In the genomic region with DNA sequence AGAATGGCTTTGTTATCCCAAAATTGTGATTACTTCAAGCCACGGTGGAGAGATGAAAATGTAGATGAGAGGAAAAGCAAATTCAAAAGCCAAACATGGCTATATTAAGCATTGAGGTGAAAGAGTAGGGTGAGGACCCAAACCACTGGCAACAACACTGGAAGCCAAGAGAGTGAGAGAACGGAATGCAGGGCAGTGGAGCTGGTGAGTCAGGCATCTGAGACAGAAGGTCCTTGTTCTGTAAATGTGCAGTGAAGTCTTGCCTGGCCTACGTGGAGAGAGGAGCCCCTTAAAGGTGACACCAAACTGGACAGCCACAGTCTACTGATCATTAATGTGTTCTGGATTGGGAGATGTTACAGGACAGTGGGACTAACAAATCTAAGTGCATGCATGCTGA, we compare ENCODE assay signal across 26 cellular contexts. TPM values are rescaled to one million over a fixed set of nuclear protein-coding genes. Genes with fewer than 3 reads are reported as not detected.
DNase-seq lines count a peak whose midpoint lies in the region; ATAC-seq, FAIRE-seq and TF ChIP-seq lines count a peak whose summit lies in the region.
"Had no signal": no experiment of that assay in that cellular context is flagged by ENCODE, and none has a peak within 500 bp of the region (broad histone marks: within the 10 kb centered on the region; RNA-seq: fewer than 3 reads in every experiment).

No MANE protein-coding gene starts in this region.

- H3K27me3 ChIP-seq in IMR-90 (ENCODE audit: control insufficient read depth, insufficient read depth, low read length) (no peaks in the 10 kb centered on the region), K562 (ENCODE audit: control insufficient read depth in 2 of 2, insufficient read depth in 2 of 2, low read length in 2 of 2) (peaks cover 0 to 4% of the 10 kb centered on the region in 2 experiments; a peak in 1 of 5 replicates), prostate gland (replicated peaks; ENCODE audit: insufficient read depth) (no peaks in the 10 kb centered on the region)
- H3K27me3 ChIP-seq: esophagus squamous epithelium, tibial artery had no signal

- H3K23ac ChIP-seq in IMR-90 (ENCODE audit: low read depth, low read length), result no peak overlapping the region

- TF ChIP-seq POLR2A in IMR-90 (IDR thresholded peaks at IDR 0.05; ENCODE audit: low read depth, low read length) (no peak), K562 (conservative IDR thresholded peaks at IDR 0.05) (no peak), prostate gland (IDR thresholded peaks at IDR 0.05) (no peak), GM12891 (IDR thresholded peaks at IDR 0.05; ENCODE audit: low read depth, low read length) (no peak)

- no peak overlapping the region for H2BK120ac ChIP-seq in IMR-90 (ENCODE audit: low read depth, low read length)

- no CpG with 5 or more reads among the region's 3 CpGs for WGBS in IMR-90 (ENCODE audit: extremely low coverage in 2 of 2, insufficient read length in 1 of 2), 2 experiments
- WGBS in K562 (ENCODE audit: insufficient coverage, low coverage, missing lambda C conversion rate), result 14% methylated on average over 3 of the region's 3 CpGs
- WGBS in prostate gland, result 79% methylated on average over 3 of the region's 3 CpGs

- no peak overlapping the region for H4K91ac ChIP-seq in IMR-90 (ENCODE audit: insufficient read depth, low read depth, low read length)

- H3K14ac ChIP-seq in IMR-90 (replicated peaks; ENCODE audit: low read depth, low read length), result no peak overlapping the region

- H3K9me1 ChIP-seq in IMR-90 (ENCODE audit: insufficient read depth, low read length) (no peaks in the 10 kb centered on the region; the same call in 1 of the 2 replicates), K562 (ENCODE audit: control insufficient read depth, insufficient read depth, low read length) (no peaks in the 10 kb centered on the region)

- H3K18ac ChIP-seq in IMR-90 (ENCODE audit: low read depth, low read length), result no peak overlapping the region

- no peak overlapping the region for H4K8ac ChIP-seq in IMR-90 (ENCODE audit: low read depth in 2 of 2, low read length in 2 of 2)

- H3K9ac ChIP-seq in IMR-90 (ENCODE audit: low read depth, low read length) (no peak overlapping the region), K562 (ENCODE audit: insufficient read depth in 1 of 2, low read depth in 2 of 2, low read length in 2 of 2) (no peak overlapping the region)

- dilution Hi-C loops in IMR-90 (cut with HindIII; ENCODE audit: low sequenced_read_pairs, unreplicated experiment), result no loop called here

- CTCF ChIA-PET in IMR-90 (lab: Yijun Ruan, JAX), result interaction anchor here (0.7 kb wide), 1 partner anchor 9 kb away, joined by 3 read pairs; no protein-coding TSS in a partner anchor
- CTCF ChIA-PET in K562 (lab: Yijun Ruan, JAX; ENCODE audit: low intra/inter-chr PET ratio), result no interaction called here

- H4K20me1 ChIP-seq in IMR-90 (ENCODE audit: insufficient read depth, low read length) (no peaks in the 10 kb centered on the region), K562 (replicated peaks; ENCODE audit: control insufficient read depth, insufficient read depth, low read length) (no peaks in the 10 kb centered on the region)

- H2BK15ac ChIP-seq in IMR-90 (ENCODE audit: low read depth, low read length), result no peak overlapping the region

- no peaks in the 10 kb centered on the region for H3K79me1 ChIP-seq in IMR-90 (ENCODE audit: low read depth in 1 of 2, low read length in 2 of 2)

- TF ChIP-seq CTCF in IMR-90 (conservative IDR thresholded peaks at IDR 0.05; ENCODE audit: low read depth, low read length) (no peak), K562 (IDR thresholded peaks at IDR 0.05 in 2 of 3, conservative IDR thresholded peaks at IDR 0.05 in 1 of 3; ENCODE audit: insufficient read depth in 2 of 3, low read depth in 1 of 3, low read length in 3 of 3) (no peak), prostate gland (IDR thresholded peaks at IDR 0.05) (no peak)

- H3K4me3 ChIP-seq in IMR-90 (ENCODE audit: insufficient read depth, low read depth, low read length), result no peak overlapping the region
- no peak overlapping the region for H3K4me3 ChIP-seq in K562
- H3K4me3 ChIP-seq in prostate gland, result no peak overlapping the region
- H3K4me3 ChIP-seq: esophagus squamous epithelium, tibial artery had no signal

- no peak overlapping the region for H2AK9ac ChIP-seq in IMR-90 (replicated peaks; ENCODE audit: low read depth, low read length, poor library complexity)

- FAIRE-seq in K562 (lab: Jason Lieb, UNC), result peak; percentile 32
- FAIRE-seq in GM12891 (lab: Jason Lieb, UNC), result no peak
- FAIRE-seq: TTC549 had no signal

- no peak overlapping the region for H2BK20ac ChIP-seq in IMR-90 (ENCODE audit: low read depth, low read length)

- no peak for ATAC-seq in IMR-90 (ENCODE audit: low read depth)
- no peak for ATAC-seq in K562
- ATAC-seq: activated CD4-positive, alpha-beta T cell treated with anti-CD3 and anti-CD28 coated beads for 36 hours; stimulated activated naive CD8-positive, alpha-beta T cell treated with anti-CD3 and anti-CD28 coated beads, Interleukin-15, amount 100 ng/mL, for 72 hours; T-cell had no signal

- intact Hi-C loops in IMR-90 (cut with micrococcal nuclease) (no loop called here), K562 (cut with micrococcal nuclease) (no loop called here), prostate gland (cut with DNase I) (loop anchor here (5.0 kb wide), 1 partner anchor 573 kb away; no protein-coding TSS in a partner anchor)

- H2BK5ac ChIP-seq in IMR-90 (ENCODE audit: low read depth, low read length, poor library complexity, severe bottlenecking), result no peak overlapping the region

- H3K4me1 ChIP-seq in IMR-90 (ENCODE audit: control insufficient read depth, insufficient read depth, low read length) (no peaks in the 10 kb centered on the region), K562 (replicated peaks in 1 of 2; ENCODE audit: control insufficient read depth in 2 of 2, insufficient read depth in 2 of 2, low read length in 2 of 2) (no peaks in the 10 kb centered on the region), prostate gland (replicated peaks) (no peaks in the 10 kb centered on the region)
- H3K4me1 ChIP-seq: tibial artery had no signal

- no peak overlapping the region for H3K27ac ChIP-seq in IMR-90 (ENCODE audit: insufficient read depth, low read length)
- no peak overlapping the region for H3K27ac ChIP-seq in K562 (ENCODE audit: extremely low read depth, low read depth, low read length)
- no peak overlapping the region for H3K27ac ChIP-seq in prostate gland
- H3K27ac ChIP-seq: esophagus squamous epithelium, tibial artery had no signal

- no peak overlapping the region for H2AK5ac ChIP-seq in IMR-90 (ENCODE audit: low read depth, low read length)

- TF ChIP-seq EP300 in K562 (IDR thresholded peaks at IDR 0.05; ENCODE audit: low read length), result no peak

- no peak overlapping the region for H4K5ac ChIP-seq in IMR-90 (ENCODE audit: low read depth, low read length)

- no peak overlapping the region for H3K56ac ChIP-seq in IMR-90 (ENCODE audit: extremely low read depth, insufficient read depth, low read length)

- H3K4ac ChIP-seq in IMR-90 (ENCODE audit: low read depth, low read length), result no peak overlapping the region

- H3K4me2 ChIP-seq in IMR-90 (ENCODE audit: low read depth, low read length), result no peak overlapping the region
- no peak overlapping the region for H3K4me2 ChIP-seq in K562 (ENCODE audit: insufficient read depth, low read length)

- H3K36me3 ChIP-seq in IMR-90 (ENCODE audit: control insufficient read depth, insufficient read depth, low read length) (no peaks in the 10 kb centered on the region), K562 (ENCODE audit: control insufficient read depth, insufficient read depth, low read length) (no peaks in the 10 kb centered on the region), prostate gland (no peaks in the 10 kb centered on the region)
- H3K36me3 ChIP-seq: esophagus squamous epithelium, tibial artery had no signal

- BruUV-seq in IMR-90 (replicated peaks; lab: Mats Ljungman, UMichigan), result no TSS peak
- BruUV-seq in K562 (replicated peaks; lab: Mats Ljungman, UMichigan), result no TSS peak

- DNase-seq in ELR (ENCODE audit: low read depth), result peak; percentile 37
- peak; percentile 53 for DNase-seq in IMR-90
- DNase-seq in K562 (ENCODE audit: extremely low read depth in 1 of 4, low spot score in 3 of 4), result no peak
- DNase-seq in myocyte (ENCODE audit: low read depth), result peak; percentile 61
- no peak for DNase-seq in NCI-H2171 treated with DMSO at 0.1 percent for 48 hours (lab: John Stamatoyannopoulos, UW)
- no peak for DNase-seq in prostate gland (ENCODE audit: low spot score)
- DNase-seq in KG1 (lab: John Stamatoyannopoulos, UW), result no peak
- no peak for DNase-seq in GM12891 (ENCODE audit: insufficient read length, low spot score)
- DNase-seq: activated CD4-positive, alpha-beta T cell treated with anti-CD3 and anti-CD28 coated beads for 36 hours; activated CD8-positive, alpha-beta memory T cell treated with anti-CD3 and anti-CD28 coated beads for 24 hours; activated naive CD4-positive, alpha-beta T cell treated with Interleukin-2 at 50 U/mL for 16 hours; activated T-cell treated with anti-CD3 and anti-CD28 coated beads, Interleukin-2, amount 50 U/mL, for 24 hours; CD4-positive, CD25-positive, alpha-beta regulatory T cell; effector CD4-positive, alpha-beta T cell; esophagus squamous epithelium; KBM-7; kidney glomerular epithelial cell; MV-4-11; NCI-H1694; NCI-H748 treated with DMSO at 0.1 percent for 48 hours; SIG-M5; stimulated activated CD4-positive, alpha-beta T cell treated with anti-CD3 and anti-CD28 coated beads, Interleukin-4, amount 100 ng/mL, for 4 hours; stimulated activated naive CD8-positive, alpha-beta T cell treated with anti-CD3 and anti-CD28 coated beads, Interleukin-15, amount 100 ng/mL, for 72 hours; T-cell; tibial artery had no signal

- H3K9me3 ChIP-seq in IMR-90 (ENCODE audit: control insufficient read depth, insufficient read depth, low read length) (no peaks in the 10 kb centered on the region), K562 (replicated peaks; ENCODE audit: control insufficient read depth, insufficient read depth, low read depth, low read length) (no peaks in the 10 kb centered on the region), prostate gland (no peaks in the 10 kb centered on the region)
- H3K9me3 ChIP-seq: esophagus squamous epithelium, tibial artery had no signal

- POLR2A ChIA-PET in IMR-90 (lab: Charles Lee; ENCODE audit: unreplicated experiment) (no interaction called here), K562 (lab: Yijun Ruan, JAX) (no interaction called here)

- no peak overlapping the region for H2AFZ ChIP-seq in IMR-90 (replicated peaks; ENCODE audit: low read length, poor library complexity)
- no peak overlapping the region for H2AFZ ChIP-seq in K562 (ENCODE audit: low read depth, low read length)

- in situ Hi-C loops in IMR-90 (cut with MboI; ENCODE audit: low sequenced_read_pairs), result loop anchor here (25.0 kb wide), 1 partner anchor 1102 kb away; no protein-coding TSS in a partner anchor
- in situ Hi-C loops in K562 (cut with MboI), result loop anchor here (25.0 kb wide), 1 partner anchor 1102 kb away; no protein-coding TSS in a partner anchor

- TF ChIP-seq RAD21 in IMR-90 (IDR thresholded peaks at IDR 0.05; ENCODE audit: low read length) (no peak), K562 (CRISPR knock-in tag; conservative IDR thresholded peaks at IDR 0.05 in 1 of 2, IDR thresholded peaks at IDR 0.05 in 1 of 2) (no peak)

- H3K79me2 ChIP-seq in K562 (ENCODE audit: control insufficient read depth, insufficient read depth, low read length), result no peaks in the 10 kb centered on the region

RNA-seq across cellular contexts. Expression of a gene that starts 22.8 kb away (rescaled TPM):
- total RNA-seq in IMR-90 (2012; rRNA removed) (19.0 and 19.4 TPM in 2 replicates), K562 (2014; rRNA removed) (7.0 and 8.8 TPM in 2 replicates), K562 (2014; rRNA removed; fragmentation: Illumina TruSeq; extraction: Trizol) (17.1 and 19.6 TPM in 2 replicates), K562 (2015; rRNA removed; fragmentation: Illumina TruSeq; extraction: Trizol) (20.5 and 21.9 TPM in 2 replicates), K562 (2021) (21.9 and 22.2 TPM in 2 replicates), myocyte (22.7 and 27.9 TPM in 2 replicates), prostate gland (10 to 100 TPM; 27.6 to 44.1 TPM)
- polyA plus RNA-seq in IMR-90 (2012; rRNA removed) (27.4 and 28.3 TPM in 2 replicates), K562 (2011; rRNA removed) (46.4 and 50.3 TPM in 2 replicates), K562 (2014; fragmentation: Illumina TruSeq; extraction: Trizol) (24.3 and 27.4 TPM in 2 replicates), K562 (2014; fragmentation: Nextera tagmentation; extraction: Ambion mirVana) (1 to 10 TPM; 6.3 to 8.1 TPM), K562 (2014; rRNA removed) (15.2 and 20.1 TPM in 2 replicates)
- 7.7 and 10.8 TPM in 2 replicates for polyA plus RNA-seq in IMR-90 (2012; cell fraction: cytosol; rRNA removed)
- 11.1 and 43.8 TPM in 2 replicates for polyA plus RNA-seq in IMR-90 (2012; cell fraction: nucleus; rRNA removed; ENCODE audit: low replicate concordance)
- total RNA-seq in K562 (2011; cell fraction: chromatin; rRNA removed; ENCODE audit: low replicate concordance), result 44.6 and 69.7 TPM in 2 replicates
- total RNA-seq in K562 (2011; cell fraction: nucleolus; rRNA removed), result 20.8 and 24.6 TPM in 2 replicates
- total RNA-seq in K562 (2011; cell fraction: nucleoplasm; rRNA removed), result 30.9 and 31.2 TPM in 2 replicates
- polyA plus RNA-seq in K562 (2011; cell fraction: cytosol; rRNA removed), result 41.4 and 53.6 TPM in 2 replicates
- 40.6 and 52.7 TPM in 2 replicates for polyA plus RNA-seq in K562 (2011; cell fraction: nucleus; rRNA removed)
- polyA plus RNA-seq in K562 (2012), result 15.9 and 16.5 TPM in 2 replicates
- polyA minus RNA-seq in K562 (2011; rRNA and poly(A)+ RNA removed), result 112 and 115 TPM in 2 replicates
- polyA minus RNA-seq in K562 (2011; cell fraction: cytosol; rRNA and poly(A)+ RNA removed), result 24.7 and 31.1 TPM in 2 replicates
- polyA minus RNA-seq in K562 (2011; cell fraction: nucleus; rRNA and poly(A)+ RNA removed), result 26.4 and 48.2 TPM in 2 replicates
- polyA plus RNA-seq in myocyte (2012), result 15.4 TPM
- polyA plus RNA-seq in GM12891 (2012; ENCODE audit: low read depth, missing spikeins), result 8.7 TPM

Comparison
In these comparisons a context has a peak if more than half of its experiments do, and no peak if none do; other contexts are left out.
1. DNase-seq: peak in ELR (single experiment), IMR-90 (single experiment) and myocyte (single experiment); none in K562 (0 of 4), NCI-H2171 treated with DMSO at 0.1 percent for 48 hours (single experiment), prostate gland (single experiment), KG1 (single experiment) and GM12891 (single experiment).